In the genomic region with DNA sequence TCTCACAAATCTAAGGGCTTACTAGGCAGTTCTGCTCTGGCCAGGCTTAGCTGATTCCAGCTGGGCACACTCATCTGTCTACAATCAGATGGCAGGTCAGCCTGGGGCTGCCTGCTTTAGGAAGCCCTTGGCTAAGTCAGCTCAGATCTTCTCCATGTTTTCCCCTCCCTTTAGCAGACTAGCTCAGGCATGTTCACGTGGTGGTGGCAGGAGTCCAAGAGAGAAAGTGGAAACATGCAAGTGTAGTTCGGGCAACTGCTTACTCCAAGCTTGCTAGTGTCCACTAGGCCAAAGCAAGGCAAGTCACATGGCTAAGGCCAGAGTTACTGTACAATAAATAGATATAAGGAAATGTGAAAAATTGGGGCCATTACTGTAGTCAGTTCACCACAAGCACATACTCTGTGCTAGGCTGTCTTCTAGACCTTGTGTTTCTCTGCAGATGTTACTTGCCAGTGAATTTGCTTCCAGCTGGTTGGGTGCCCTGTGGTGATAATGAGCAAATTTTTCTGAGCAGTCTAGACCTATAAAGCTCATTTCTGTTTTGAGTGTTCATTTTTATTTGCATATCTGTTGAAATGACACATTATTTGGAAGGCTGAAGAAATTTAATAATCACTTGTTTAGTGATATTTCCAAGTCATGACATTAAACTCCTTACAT, we compare ENCODE assay signal across 1 cellular context.
TF ChIP-seq lines count a peak whose summit lies in the region.

No MANE protein-coding gene starts in this region.

TF ChIP-seq in WTC11, 78 proteins besides CTCF, POLR2A, EP300 and RAD21 (continued from another document):
- TF ChIP-seq, protein P1, sequence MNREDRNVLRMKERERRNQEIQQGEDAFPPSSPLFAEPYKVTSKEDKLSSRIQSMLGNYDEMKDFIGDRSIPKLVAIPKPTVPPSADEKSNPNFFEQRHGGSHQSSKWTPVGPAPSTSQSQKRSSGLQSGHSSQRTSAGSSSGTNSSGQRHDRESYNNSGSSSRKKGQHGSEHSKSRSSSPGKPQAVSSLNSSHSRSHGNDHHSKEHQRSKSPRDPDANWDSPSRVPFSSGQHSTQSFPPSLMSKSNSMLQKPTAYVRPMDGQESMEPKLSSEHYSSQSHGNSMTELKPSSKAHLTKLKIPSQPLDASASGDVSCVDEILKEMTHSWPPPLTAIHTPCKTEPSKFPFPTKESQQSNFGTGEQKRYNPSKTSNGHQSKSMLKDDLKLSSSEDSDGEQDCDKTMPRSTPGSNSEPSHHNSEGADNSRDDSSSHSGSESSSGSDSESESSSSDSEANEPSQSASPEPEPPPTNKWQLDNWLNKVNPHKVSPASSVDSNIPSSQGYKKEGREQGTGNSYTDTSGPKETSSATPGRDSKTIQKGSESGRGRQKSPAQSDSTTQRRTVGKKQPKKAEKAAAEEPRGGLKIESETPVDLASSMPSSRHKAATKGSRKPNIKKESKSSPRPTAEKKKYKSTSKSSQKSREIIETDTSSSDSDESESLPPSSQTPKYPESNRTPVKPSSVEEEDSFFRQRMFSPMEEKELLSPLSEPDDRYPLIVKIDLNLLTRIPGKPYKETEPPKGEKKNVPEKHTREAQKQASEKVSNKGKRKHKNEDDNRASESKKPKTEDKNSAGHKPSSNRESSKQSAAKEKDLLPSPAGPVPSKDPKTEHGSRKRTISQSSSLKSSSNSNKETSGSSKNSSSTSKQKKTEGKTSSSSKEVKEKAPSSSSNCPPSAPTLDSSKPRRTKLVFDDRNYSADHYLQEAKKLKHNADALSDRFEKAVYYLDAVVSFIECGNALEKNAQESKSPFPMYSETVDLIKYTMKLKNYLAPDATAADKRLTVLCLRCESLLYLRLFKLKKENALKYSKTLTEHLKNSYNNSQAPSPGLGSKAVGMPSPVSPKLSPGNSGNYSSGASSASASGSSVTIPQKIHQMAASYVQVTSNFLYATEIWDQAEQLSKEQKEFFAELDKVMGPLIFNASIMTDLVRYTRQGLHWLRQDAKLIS (CRISPR knock-in tag; IDR thresholded peaks at IDR 0.05; ENCODE audit: borderline replicate concordance), result no peak
- no peak for TF ChIP-seq NR3C1 (CRISPR knock-in tag; conservative IDR thresholded peaks at IDR 0.05; ENCODE audit: low read depth)
- TF ChIP-seq, protein P2, sequence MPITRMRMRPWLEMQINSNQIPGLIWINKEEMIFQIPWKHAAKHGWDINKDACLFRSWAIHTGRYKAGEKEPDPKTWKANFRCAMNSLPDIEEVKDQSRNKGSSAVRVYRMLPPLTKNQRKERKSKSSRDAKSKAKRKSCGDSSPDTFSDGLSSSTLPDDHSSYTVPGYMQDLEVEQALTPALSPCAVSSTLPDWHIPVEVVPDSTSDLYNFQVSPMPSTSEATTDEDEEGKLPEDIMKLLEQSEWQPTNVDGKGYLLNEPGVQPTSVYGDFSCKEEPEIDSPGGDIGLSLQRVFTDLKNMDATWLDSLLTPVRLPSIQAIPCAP (CRISPR knock-in tag; IDR thresholded peaks at IDR 0.05), result no peak
- no peak for TF ChIP-seq FOXP1 (CRISPR knock-in tag; IDR thresholded peaks at IDR 0.05; ENCODE audit: borderline replicate concordance)
- no peak for TF ChIP-seq ZNF138 (CRISPR knock-in tag; conservative IDR thresholded peaks at IDR 0.05)
TF ChIP-seq in WTC11: peak in this region for 0.
